Comparison of ENCODE assay signal across 8 cellular contexts in genomic region chr14:49598182-49598478, GRCh38. TPM values are rescaled to one million over a fixed set of nuclear protein-coding genes. Genes with fewer than 3 reads are reported as not detected.
DNase-seq lines count a peak whose midpoint lies in the region; ATAC-seq and TF ChIP-seq lines count a peak whose summit lies in the region.

No MANE protein-coding gene starts in this region.

- peak overlapping the region; percentile 74 to 85 for H3K4me3 ChIP-seq in SK-N-SH (ENCODE audit: low read depth in 2 of 2, low read length in 1 of 2)
- peak overlapping the region; percentile 99 for H3K4me3 ChIP-seq in fibroblast of the aortic adventitia (ENCODE audit: low read depth, low read length)
- peak overlapping the region; percentile 77 for H3K4me3 ChIP-seq in parathyroid adenoma (ENCODE audit: low read depth, low read length)

- H3K36me3 ChIP-seq in SK-N-SH (replicated peaks in 1 of 2; ENCODE audit: control insufficient read depth in 1 of 2, insufficient read depth in 2 of 2, low read length in 1 of 2), result peaks cover 0 to 5% of the 10 kb centered on the region in 2 experiments
- H3K36me3 ChIP-seq in parathyroid adenoma (ENCODE audit: control insufficient read depth, insufficient read depth, low read length), result no peaks in the 10 kb centered on the region

- H2AFZ ChIP-seq in SK-N-SH (ENCODE audit: low read depth), result peak overlapping the region; percentile 89
- H2AFZ ChIP-seq in parathyroid adenoma, result peak overlapping the region; percentile 98

- H3K36me3 Mint-ChIP-seq in T-helper 2 cell treated with Interferon-gamma antibody and Interleukin-4, amounts not matched to agents 5 μg/mL and 100 μg/mL, for 36 hours (ENCODE audit: low read depth), result peaks cover 18% of the 10 kb centered on the region

- H3K9me2 ChIP-seq in SK-N-SH, result no peaks in the 10 kb centered on the region

- ATAC-seq in GM21526 (IDR thresholded peaks at IDR 0.05; ENCODE audit: low FRiP score, unreplicated experiment), result no peak

- no peaks in the 10 kb centered on the region for H3K27me3 Mint-ChIP-seq in T-helper 2 cell treated with Interferon-gamma antibody and Interleukin-4, amounts not matched to agents 5 μg/mL and 100 μg/mL, for 36 hours (ENCODE audit: low read depth)

- H3K9me3 ChIP-seq in SK-N-SH (no peaks in the 10 kb centered on the region), parathyroid adenoma (ENCODE audit: control insufficient read depth, low read length) (no peaks in the 10 kb centered on the region)

- H3K27ac Mint-ChIP-seq in T-helper 2 cell treated with Interferon-gamma antibody and Interleukin-4, amounts not matched to agents 5 μg/mL and 100 μg/mL, for 36 hours, result peak overlapping the region; percentile 95

- no peaks in the 10 kb centered on the region for H4K20me1 ChIP-seq in SK-N-SH (ENCODE audit: insufficient read depth)

- H3F3A ChIP-seq in SK-N-SH (replicated peaks; ENCODE audit: insufficient read depth), result peaks cover 23% of the 10 kb centered on the region

- H3K9me3 Mint-ChIP-seq in T-helper 2 cell treated with Interferon-gamma antibody and Interleukin-4, amounts not matched to agents 5 μg/mL and 100 μg/mL, for 36 hours, result no peaks in the 10 kb centered on the region

- H3K79me2 ChIP-seq in SK-N-SH (ENCODE audit: insufficient read depth), result peaks cover 53% of the 10 kb centered on the region
- no peaks in the 10 kb centered on the region for H3K79me2 ChIP-seq in parathyroid adenoma

- no peak for TF ChIP-seq RAD21 in SK-N-SH (IDR thresholded peaks at IDR 0.05; ENCODE audit: low read length)

- POLR2A ChIA-PET in SK-N-SH (lab: Yijun Ruan, JAX), result interaction anchor here (1.5 to 2.5 kb wide), 3 partner anchors 12 to 36 kb away, joined by 4 to 19 read pairs (median 13); partner anchors contain the start of genes MGAT2, RPL36AL and RPS29

- H3K4me2 ChIP-seq in SK-N-SH, result peak overlapping the region; percentile 84
- H3K4me2 ChIP-seq in parathyroid adenoma (ENCODE audit: low read length), result peak overlapping the region; percentile 92

- peaks cover 36% of the 10 kb centered on the region for H3K4me1 Mint-ChIP-seq in T-helper 2 cell treated with Interferon-gamma antibody and Interleukin-4, amounts not matched to agents 5 μg/mL and 100 μg/mL, for 36 hours (ENCODE audit: low read depth)

- H3K9ac ChIP-seq in SK-N-SH (peak overlapping the region; percentile 96), parathyroid adenoma (peak overlapping the region; percentile 94)

- H3K4me1 ChIP-seq in SK-N-SH (ENCODE audit: control insufficient read depth in 1 of 2, insufficient read depth in 2 of 2, low read depth in 1 of 2, low read length in 1 of 2), result peaks cover 2 to 6% of the 10 kb centered on the region in 2 experiments; a peak in 2 of 4 replicates
- no peaks in the 10 kb centered on the region for H3K4me1 ChIP-seq in parathyroid adenoma

- peak overlapping the region; percentile 91 for H3K4me3 Mint-ChIP-seq in T-helper 2 cell treated with Interferon-gamma antibody and Interleukin-4, amounts not matched to agents 5 μg/mL and 100 μg/mL, for 36 hours

- 0% methylated on average over 12 of the region's 15 CpGs for WGBS in SK-N-SH (ENCODE audit: low lambda C conversion rate)

- H3K27ac ChIP-seq in SK-N-SH (ENCODE audit: low read depth in 2 of 2, low read length in 1 of 2) (peak overlapping the region; percentile 94 to 97), parathyroid adenoma (peak overlapping the region; percentile 99)

- H3K27me3 ChIP-seq in SK-N-SH (ENCODE audit: insufficient read depth) (no peaks in the 10 kb centered on the region), parathyroid adenoma (ENCODE audit: control insufficient read depth, insufficient read depth, low read length) (no peaks in the 10 kb centered on the region)

- no peak for TF ChIP-seq CTCF in SK-N-SH (IDR thresholded peaks at IDR 0.05)
- no peak for TF ChIP-seq CTCF in fibroblast of the aortic adventitia (IDR thresholded peaks at IDR 0.05; ENCODE audit: insufficient read depth, low read length)
- no peak for TF ChIP-seq CTCF in parathyroid adenoma (IDR thresholded peaks at IDR 0.05)

- CTCF ChIA-PET in SK-N-SH (lab: Yijun Ruan, JAX), result interaction anchor here (0.7 to 5.4 kb wide), 3 partner anchors 11 to 22 kb away, joined by 3 to 51 read pairs (median 3); partner anchors contain the start of genes MGAT2, RPL36AL and RPS29

- DNase-seq in T-helper 2 cell treated with Interferon-gamma antibody and Interleukin-4, amounts not matched to agents 5 μg/mL and 100 μg/mL, for 36 hours (ENCODE audit: low spot score), result no peak
- no peak for DNase-seq in T-helper 2 cell
- peak; percentile 56 for DNase-seq in SK-N-SH
- no peak for DNase-seq in fibroblast of the aortic adventitia (ENCODE audit: low read depth)
- no peak for DNase-seq in amniotic stem cell (lab: John Stamatoyannopoulos, UW)
- DNase-seq in pons (ENCODE audit: low spot score), result no peak

- TF ChIP-seq EP300 in SK-N-SH (IDR thresholded peaks at IDR 0.05; ENCODE audit: borderline replicate concordance in 1 of 2, low read depth in 1 of 2, low read length in 1 of 2), result no peak

TF ChIP-seq in SK-N-SH, 30 proteins besides CTCF, POLR2A, EP300 and RAD21:
- TF ChIP-seq PBX3 (IDR thresholded peaks at IDR 0.05) (0 out of 2 replicates have a peak, but pooled peaks have one; percentile 1), NRF1 (IDR thresholded peaks at IDR 0.05; ENCODE audit: low read depth, low read length) (no peak)

RNA-seq across cellular contexts. Expression of gene LRR1, which starts 0.6 kb away (rescaled TPM):
- 9.3 and 9.5 TPM in 2 replicates for polyA plus RNA-seq in SK-N-SH (2012; rRNA removed)
- polyA plus RNA-seq in SK-N-SH (2012; cell fraction: cytosol; rRNA removed), result 11.5 and 17.6 TPM in 2 replicates
- 3.7 and 4.5 TPM in 2 replicates for polyA plus RNA-seq in SK-N-SH (2012; cell fraction: nucleus; rRNA removed)
- total RNA-seq in fibroblast of the aortic adventitia (ENCODE audit: low replicate concordance), result 10.6 and 33.4 TPM in 2 replicates

RNA-seq across cellular contexts. Expression of gene RPS29, which starts 11.9 kb away (rescaled TPM):
- 11,220 and 15,074 TPM in 2 replicates for polyA plus RNA-seq in SK-N-SH (2012; rRNA removed)
- 14,126 and 18,473 TPM in 2 replicates for polyA plus RNA-seq in SK-N-SH (2012; cell fraction: cytosol; rRNA removed)
- 2,005 and 4,034 TPM in 2 replicates for polyA plus RNA-seq in SK-N-SH (2012; cell fraction: nucleus; rRNA removed)
- 822 and 5,262 TPM in 2 replicates for total RNA-seq in fibroblast of the aortic adventitia (ENCODE audit: low replicate concordance)

RNA-seq across cellular contexts. Expression of gene RPL36AL, which starts 22.3 kb away (rescaled TPM):
- polyA plus RNA-seq in SK-N-SH (2012; rRNA removed), result 260 and 337 TPM in 2 replicates
- 446 and 755 TPM in 2 replicates for polyA plus RNA-seq in SK-N-SH (2012; cell fraction: cytosol; rRNA removed)
- polyA plus RNA-seq in SK-N-SH (2012; cell fraction: nucleus; rRNA removed), result 59.1 and 73.7 TPM in 2 replicates
- total RNA-seq in fibroblast of the aortic adventitia (ENCODE audit: low replicate concordance), result 180 and 525 TPM in 2 replicates

RNA-seq across cellular contexts. Expression of gene MGAT2, which starts 22.5 kb away (rescaled TPM):
- 20.6 and 22.0 TPM in 2 replicates for polyA plus RNA-seq in SK-N-SH (2012; rRNA removed)
- 24.4 and 24.8 TPM in 2 replicates for polyA plus RNA-seq in SK-N-SH (2012; cell fraction: cytosol; rRNA removed)
- polyA plus RNA-seq in SK-N-SH (2012; cell fraction: nucleus; rRNA removed), result 9.3 and 9.7 TPM in 2 replicates
- 76.9 and 103 TPM in 2 replicates for total RNA-seq in fibroblast of the aortic adventitia (ENCODE audit: low replicate concordance)

RNA-seq across cellular contexts. Expression of gene DNAAF2, which starts 36.9 kb away (rescaled TPM):
- polyA plus RNA-seq in SK-N-SH (2012; rRNA removed), result 8.9 and 9.9 TPM in 2 replicates
- 10.8 and 11.4 TPM in 2 replicates for polyA plus RNA-seq in SK-N-SH (2012; cell fraction: cytosol; rRNA removed)
- 5.8 and 9.6 TPM in 2 replicates for polyA plus RNA-seq in SK-N-SH (2012; cell fraction: nucleus; rRNA removed)
- 10.5 and 24.9 TPM in 2 replicates for total RNA-seq in fibroblast of the aortic adventitia (ENCODE audit: low replicate concordance)
